Comparison of ENCODE assay signal across 8 cellular contexts in the genomic region with DNA sequence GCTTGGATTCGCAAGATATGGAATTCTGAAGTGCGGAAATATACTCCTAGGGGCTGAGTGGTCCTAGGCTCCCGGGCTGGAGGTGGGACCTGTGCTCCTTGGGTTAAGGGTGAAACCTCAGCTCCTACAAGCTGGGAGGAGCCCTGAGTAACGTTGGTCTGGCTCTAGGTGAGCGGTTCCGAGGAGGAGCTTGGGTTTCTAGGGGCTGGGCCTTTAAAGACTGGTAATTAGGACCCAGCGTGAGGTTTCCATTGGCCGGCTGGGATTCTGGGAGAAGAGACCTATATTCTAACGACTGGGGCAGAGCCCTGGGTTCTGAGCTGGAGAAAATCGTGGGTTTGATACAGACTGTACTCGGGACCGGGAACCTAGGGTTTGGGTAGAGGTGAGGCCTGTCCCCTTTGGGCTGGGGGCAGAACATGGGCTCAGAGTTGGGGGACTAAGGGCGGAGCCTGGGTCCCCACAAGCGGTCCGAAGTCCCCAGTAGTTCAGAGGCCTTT. TPM values are rescaled to one million over a fixed set of nuclear protein-coding genes. Genes with fewer than 3 reads are reported as not detected.
DNase-seq lines count a peak whose midpoint lies in the region; ATAC-seq and TF ChIP-seq lines count a peak whose summit lies in the region.

No MANE protein-coding gene starts in this region.

- H3K4me3 Mint-ChIP-seq in progenitor cell of endocrine pancreas (ENCODE audit: low read depth), result peak overlapping the region; percentile 86

- peaks cover 8% of the 10 kb centered on the region for H3K4me1 Mint-ChIP-seq in progenitor cell of endocrine pancreas (ENCODE audit: low read depth)

- TF ChIP-seq CTCF in GM12864 (IDR thresholded peaks at IDR 0.05; ENCODE audit: low read depth, low read length, missing control alignments), result no peak
- no peak for TF ChIP-seq CTCF in foreskin fibroblast (IDR thresholded peaks at IDR 0.05; ENCODE audit: low read depth, low read length)
- TF ChIP-seq CTCF in progenitor cell of endocrine pancreas (IDR thresholded peaks at IDR 0.05; ENCODE audit: unreplicated experiment), result no peak

- H3K4me3 ChIP-seq in GM12864 (ENCODE audit: low read depth, low read length), result peak overlapping the region; percentile 67
- peak overlapping the region; percentile 60 to 66 for H3K4me3 ChIP-seq in foreskin fibroblast (ENCODE audit: low read depth in 1 of 2, low read length in 2 of 2)

- no peaks in the 10 kb centered on the region for H3K9me3 Mint-ChIP-seq in progenitor cell of endocrine pancreas (ENCODE audit: low read depth)

- H3K27me3 Mint-ChIP-seq in progenitor cell of endocrine pancreas, result no peaks in the 10 kb centered on the region

- peak overlapping the region; percentile 93 for H3K27ac Mint-ChIP-seq in progenitor cell of endocrine pancreas

- ATAC-seq in SK-N-SH treated with all-trans-retinoic acid at 6 μM for 48 hours, result peak; percentile 39
- no peak for ATAC-seq in HG02885 (IDR thresholded peaks at IDR 0.05; ENCODE audit: poor library complexity, unreplicated experiment)

- H3K36me3 Mint-ChIP-seq in progenitor cell of endocrine pancreas (ENCODE audit: insufficient read depth), result peaks cover 6% of the 10 kb centered on the region

- DNase-seq in GM12864 (ENCODE audit: low read depth) (no peak), foreskin fibroblast (no peak), progenitor cell of endocrine pancreas (ENCODE audit: low spot score, unreplicated experiment) (no peak), nucleus accumbens (lab: John Stamatoyannopoulos, UW) (no peak), NOMO-1 treated with DMSO at 0.1 percent for 48 hours (lab: John Stamatoyannopoulos, UW; ENCODE audit: unreplicated experiment) (no peak), DMS114 treated with DMSO at 0.1 percent for 48 hours (lab: John Stamatoyannopoulos, UW; ENCODE audit: unreplicated experiment) (no peak)

TF ChIP-seq in SK-N-SH treated with all-trans-retinoic acid at 6 μM for 48 hours, 23 proteins besides CTCF, POLR2A, EP300 and RAD21:
- TF ChIP-seq TOX (CRISPR knock-in tag; IDR thresholded peaks at IDR 0.05; ENCODE audit: borderline replicate concordance), result no peak
- no peak for TF ChIP-seq GLIS3 (CRISPR knock-in tag; IDR thresholded peaks at IDR 0.05)
- no peak for TF ChIP-seq ESRRG (CRISPR knock-in tag; IDR thresholded peaks at IDR 0.05)
- no peak for TF ChIP-seq BACH2 (CRISPR knock-in tag; IDR thresholded peaks at IDR 0.05; ENCODE audit: borderline replicate concordance)
- no peak for TF ChIP-seq SNAI2 (CRISPR knock-in tag; IDR thresholded peaks at IDR 0.05)
- TF ChIP-seq RARB (CRISPR knock-in tag; IDR thresholded peaks at IDR 0.05), result no peak
- no peak for TF ChIP-seq ZFP30 (CRISPR knock-in tag; IDR thresholded peaks at IDR 0.05)
- no peak for TF ChIP-seq ZNF8 (CRISPR knock-in tag; IDR thresholded peaks at IDR 0.05)
- TF ChIP-seq, protein P1, sequence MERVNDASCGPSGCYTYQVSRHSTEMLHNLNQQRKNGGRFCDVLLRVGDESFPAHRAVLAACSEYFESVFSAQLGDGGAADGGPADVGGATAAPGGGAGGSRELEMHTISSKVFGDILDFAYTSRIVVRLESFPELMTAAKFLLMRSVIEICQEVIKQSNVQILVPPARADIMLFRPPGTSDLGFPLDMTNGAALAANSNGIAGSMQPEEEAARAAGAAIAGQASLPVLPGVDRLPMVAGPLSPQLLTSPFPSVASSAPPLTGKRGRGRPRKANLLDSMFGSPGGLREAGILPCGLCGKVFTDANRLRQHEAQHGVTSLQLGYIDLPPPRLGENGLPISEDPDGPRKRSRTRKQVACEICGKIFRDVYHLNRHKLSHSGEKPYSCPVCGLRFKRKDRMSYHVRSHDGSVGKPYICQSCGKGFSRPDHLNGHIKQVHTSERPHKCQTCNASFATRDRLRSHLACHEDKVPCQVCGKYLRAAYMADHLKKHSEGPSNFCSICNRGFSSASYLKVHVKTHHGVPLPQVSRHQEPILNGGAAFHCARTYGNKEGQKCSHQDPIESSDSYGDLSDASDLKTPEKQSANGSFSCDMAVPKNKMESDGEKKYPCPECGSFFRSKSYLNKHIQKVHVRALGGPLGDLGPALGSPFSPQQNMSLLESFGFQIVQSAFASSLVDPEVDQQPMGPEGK (CRISPR knock-in tag; IDR thresholded peaks at IDR 0.05; ENCODE audit: borderline replicate concordance), result no peak
- TF ChIP-seq, protein P2, sequence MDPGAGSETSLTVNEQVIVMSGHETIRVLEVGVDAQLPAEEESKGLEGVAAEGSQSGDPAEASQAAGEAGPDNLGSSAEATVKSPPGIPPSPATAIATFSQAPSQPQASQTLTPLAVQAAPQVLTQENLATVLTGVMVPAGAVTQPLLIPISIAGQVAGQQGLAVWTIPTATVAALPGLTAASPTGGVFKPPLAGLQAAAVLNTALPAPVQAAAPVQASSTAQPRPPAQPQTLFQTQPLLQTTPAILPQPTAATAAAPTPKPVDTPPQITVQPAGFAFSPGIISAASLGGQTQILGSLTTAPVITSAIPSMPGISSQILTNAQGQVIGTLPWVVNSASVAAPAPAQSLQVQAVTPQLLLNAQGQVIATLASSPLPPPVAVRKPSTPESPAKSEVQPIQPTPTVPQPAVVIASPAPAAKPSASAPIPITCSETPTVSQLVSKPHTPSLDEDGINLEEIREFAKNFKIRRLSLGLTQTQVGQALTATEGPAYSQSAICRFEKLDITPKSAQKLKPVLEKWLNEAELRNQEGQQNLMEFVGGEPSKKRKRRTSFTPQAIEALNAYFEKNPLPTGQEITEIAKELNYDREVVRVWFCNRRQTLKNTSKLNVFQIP (CRISPR knock-in tag; IDR thresholded peaks at IDR 0.05; ENCODE audit: borderline replicate concordance, low read depth), result no peak
TF ChIP-seq in SK-N-SH treated with all-trans-retinoic acid at 6 μM for 48 hours: peak in this region for 0.

RNA-seq across cellular contexts. Expression of a gene that starts 0.9 kb away (rescaled TPM):
- 12.7 and 13.3 TPM in 2 replicates for total RNA-seq in progenitor cell of endocrine pancreas

RNA-seq across cellular contexts. Expression of a gene that starts 6.5 kb away (rescaled TPM):
- 54.6 and 61.5 TPM in 2 replicates for total RNA-seq in progenitor cell of endocrine pancreas

RNA-seq across cellular contexts. Expression of a gene that starts 25.6 kb away (rescaled TPM):
- 500 and 503 TPM in 2 replicates for total RNA-seq in progenitor cell of endocrine pancreas

RNA-seq across cellular contexts. Expression of a gene that starts 40.6 kb away (rescaled TPM):
- total RNA-seq in progenitor cell of endocrine pancreas, result 20.1 and 21.1 TPM in 2 replicates

RNA-seq across cellular contexts. Expression of a gene that starts 44.1 kb away (rescaled TPM):
- 1.4 and 1.6 TPM in 2 replicates for total RNA-seq in progenitor cell of endocrine pancreas
